In genomic region chr3:177191108-177191779, GRCh38 we compare ENCODE assay signal across 1 cellular context.
TF ChIP-seq lines count a peak whose summit lies in the region.

No MANE protein-coding gene starts in this region.

TF ChIP-seq in GM23338, 12 proteins besides CTCF, POLR2A, EP300 and RAD21 (continued from another document):
- TF ChIP-seq, protein P1, sequence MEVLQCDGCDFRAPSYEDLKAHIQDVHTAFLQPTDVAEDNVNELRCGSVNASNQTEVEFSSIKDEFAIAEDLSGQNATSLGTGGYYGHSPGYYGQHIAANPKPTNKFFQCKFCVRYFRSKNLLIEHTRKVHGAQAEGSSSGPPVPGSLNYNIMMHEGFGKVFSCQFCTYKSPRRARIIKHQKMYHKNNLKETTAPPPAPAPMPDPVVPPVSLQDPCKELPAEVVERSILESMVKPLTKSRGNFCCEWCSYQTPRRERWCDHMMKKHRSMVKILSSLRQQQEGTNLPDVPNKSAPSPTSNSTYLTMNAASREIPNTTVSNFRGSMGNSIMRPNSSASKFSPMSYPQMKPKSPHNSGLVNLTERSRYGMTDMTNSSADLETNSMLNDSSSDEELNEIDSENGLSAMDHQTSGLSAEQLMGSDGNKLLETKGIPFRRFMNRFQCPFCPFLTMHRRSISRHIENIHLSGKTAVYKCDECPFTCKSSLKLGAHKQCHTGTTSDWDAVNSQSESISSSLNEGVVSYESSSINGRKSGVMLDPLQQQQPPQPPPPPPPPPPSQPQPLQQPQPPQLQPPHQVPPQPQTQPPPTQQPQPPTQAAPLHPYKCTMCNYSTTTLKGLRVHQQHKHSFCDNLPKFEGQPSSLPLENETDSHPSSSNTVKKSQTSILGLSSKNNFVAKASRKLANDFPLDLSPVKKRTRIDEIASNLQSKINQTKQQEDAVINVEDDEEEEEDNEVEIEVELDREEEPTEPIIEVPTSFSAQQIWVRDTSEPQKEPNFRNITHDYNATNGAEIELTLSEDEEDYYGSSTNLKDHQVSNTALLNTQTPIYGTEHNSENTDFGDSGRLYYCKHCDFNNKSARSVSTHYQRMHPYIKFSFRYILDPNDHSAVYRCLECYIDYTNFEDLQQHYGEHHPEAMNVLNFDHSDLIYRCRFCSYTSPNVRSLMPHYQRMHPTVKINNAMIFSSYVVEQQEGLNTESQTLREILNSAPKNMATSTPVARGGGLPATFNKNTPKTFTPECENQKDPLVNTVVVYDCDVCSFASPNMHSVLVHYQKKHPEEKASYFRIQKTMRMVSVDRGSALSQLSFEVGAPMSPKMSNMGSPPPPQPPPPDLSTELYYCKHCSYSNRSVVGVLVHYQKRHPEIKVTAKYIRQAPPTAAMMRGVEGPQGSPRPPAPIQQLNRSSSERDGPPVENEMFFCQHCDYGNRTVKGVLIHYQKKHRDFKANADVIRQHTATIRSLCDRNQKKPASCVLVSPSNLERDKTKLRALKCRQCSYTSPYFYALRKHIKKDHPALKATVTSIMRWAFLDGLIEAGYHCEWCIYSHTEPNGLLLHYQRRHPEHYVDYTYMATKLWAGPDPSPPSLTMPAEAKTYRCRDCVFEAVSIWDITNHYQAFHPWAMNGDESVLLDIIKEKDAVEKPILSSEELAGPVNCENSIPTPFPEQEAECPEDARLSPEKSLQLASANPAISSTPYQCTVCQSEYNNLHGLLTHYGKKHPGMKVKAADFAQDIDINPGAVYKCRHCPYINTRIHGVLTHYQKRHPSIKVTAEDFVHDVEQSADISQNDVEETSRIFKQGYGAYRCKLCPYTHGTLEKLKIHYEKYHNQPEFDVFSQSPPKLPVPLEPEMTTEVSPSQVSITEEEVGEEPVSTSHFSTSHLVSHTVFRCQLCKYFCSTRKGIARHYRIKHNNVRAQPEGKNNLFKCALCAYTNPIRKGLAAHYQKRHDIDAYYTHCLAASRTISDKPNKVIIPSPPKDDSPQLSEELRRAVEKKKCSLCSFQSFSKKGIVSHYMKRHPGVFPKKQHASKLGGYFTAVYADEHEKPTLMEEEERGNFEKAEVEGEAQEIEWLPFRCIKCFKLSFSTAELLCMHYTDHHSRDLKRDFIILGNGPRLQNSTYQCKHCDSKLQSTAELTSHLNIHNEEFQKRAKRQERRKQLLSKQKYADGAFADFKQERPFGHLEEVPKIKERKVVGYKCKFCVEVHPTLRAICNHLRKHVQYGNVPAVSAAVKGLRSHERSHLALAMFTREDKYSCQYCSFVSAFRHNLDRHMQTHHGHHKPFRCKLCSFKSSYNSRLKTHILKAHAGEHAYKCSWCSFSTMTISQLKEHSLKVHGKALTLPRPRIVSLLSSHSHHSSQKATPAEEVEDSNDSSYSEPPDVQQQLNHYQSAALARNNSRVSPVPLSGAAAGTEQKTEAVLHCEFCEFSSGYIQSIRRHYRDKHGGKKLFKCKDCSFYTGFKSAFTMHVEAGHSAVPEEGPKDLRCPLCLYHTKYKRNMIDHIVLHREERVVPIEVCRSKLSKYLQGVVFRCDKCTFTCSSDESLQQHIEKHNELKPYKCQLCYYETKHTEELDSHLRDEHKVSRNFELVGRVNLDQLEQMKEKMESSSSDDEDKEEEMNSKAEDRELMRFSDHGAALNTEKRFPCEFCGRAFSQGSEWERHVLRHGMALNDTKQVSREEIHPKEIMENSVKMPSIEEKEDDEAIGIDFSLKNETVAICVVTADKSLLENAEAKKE (CRISPR knock-in tag; IDR thresholded peaks at IDR 0.05) = no peak
- TF ChIP-seq NANOG (IDR thresholded peaks at IDR 0.05; ENCODE audit: borderline replicate concordance) (no peak), EZH2phosphoT487 (IDR thresholded peaks at IDR 0.05; ENCODE audit: unreplicated experiment) (no peak), STAT1 (IDR thresholded peaks at IDR 0.05; ENCODE audit: unreplicated experiment) (no peak), ZNF331 (CRISPR knock-in tag; IDR thresholded peaks at IDR 0.05; ENCODE audit: low read depth) (no peak)
- TF ChIP-seq, protein P2, sequence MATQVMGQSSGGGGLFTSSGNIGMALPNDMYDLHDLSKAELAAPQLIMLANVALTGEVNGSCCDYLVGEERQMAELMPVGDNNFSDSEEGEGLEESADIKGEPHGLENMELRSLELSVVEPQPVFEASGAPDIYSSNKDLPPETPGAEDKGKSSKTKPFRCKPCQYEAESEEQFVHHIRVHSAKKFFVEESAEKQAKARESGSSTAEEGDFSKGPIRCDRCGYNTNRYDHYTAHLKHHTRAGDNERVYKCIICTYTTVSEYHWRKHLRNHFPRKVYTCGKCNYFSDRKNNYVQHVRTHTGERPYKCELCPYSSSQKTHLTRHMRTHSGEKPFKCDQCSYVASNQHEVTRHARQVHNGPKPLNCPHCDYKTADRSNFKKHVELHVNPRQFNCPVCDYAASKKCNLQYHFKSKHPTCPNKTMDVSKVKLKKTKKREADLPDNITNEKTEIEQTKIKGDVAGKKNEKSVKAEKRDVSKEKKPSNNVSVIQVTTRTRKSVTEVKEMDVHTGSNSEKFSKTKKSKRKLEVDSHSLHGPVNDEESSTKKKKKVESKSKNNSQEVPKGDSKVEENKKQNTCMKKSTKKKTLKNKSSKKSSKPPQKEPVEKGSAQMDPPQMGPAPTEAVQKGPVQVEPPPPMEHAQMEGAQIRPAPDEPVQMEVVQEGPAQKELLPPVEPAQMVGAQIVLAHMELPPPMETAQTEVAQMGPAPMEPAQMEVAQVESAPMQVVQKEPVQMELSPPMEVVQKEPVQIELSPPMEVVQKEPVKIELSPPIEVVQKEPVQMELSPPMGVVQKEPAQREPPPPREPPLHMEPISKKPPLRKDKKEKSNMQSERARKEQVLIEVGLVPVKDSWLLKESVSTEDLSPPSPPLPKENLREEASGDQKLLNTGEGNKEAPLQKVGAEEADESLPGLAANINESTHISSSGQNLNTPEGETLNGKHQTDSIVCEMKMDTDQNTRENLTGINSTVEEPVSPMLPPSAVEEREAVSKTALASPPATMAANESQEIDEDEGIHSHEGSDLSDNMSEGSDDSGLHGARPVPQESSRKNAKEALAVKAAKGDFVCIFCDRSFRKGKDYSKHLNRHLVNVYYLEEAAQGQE (IDR thresholded peaks at IDR 0.05; ENCODE audit: unreplicated experiment) = no peak
